In the genomic region with DNA sequence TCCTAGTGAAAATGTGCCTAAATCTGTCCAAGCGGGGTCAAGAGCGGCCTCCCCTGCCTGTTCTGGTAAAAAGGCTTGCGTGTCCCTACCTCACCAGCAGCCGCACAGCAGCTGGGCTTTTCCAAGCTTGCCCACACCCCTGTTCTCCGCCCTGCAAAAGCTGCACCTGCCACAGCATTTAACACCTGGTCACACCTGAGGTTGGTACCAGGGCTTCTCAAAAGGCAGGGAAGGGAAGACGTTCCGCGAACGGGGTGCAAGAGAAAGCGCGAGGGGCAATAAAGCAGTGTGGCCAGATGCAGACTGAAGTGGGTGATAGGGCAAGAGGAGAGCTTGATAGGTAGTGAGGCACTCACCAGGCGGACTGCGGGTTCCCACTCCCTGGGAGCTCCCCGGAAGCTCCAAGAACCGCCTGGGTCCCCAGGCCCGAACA, we compare ENCODE assay signal across 8 cellular contexts. TPM values are rescaled to one million over a fixed set of nuclear protein-coding genes. Genes with fewer than 3 reads are reported as not detected.
DNase-seq lines count a peak whose midpoint lies in the region; ATAC-seq, FAIRE-seq and TF ChIP-seq lines count a peak whose summit lies in the region.

No MANE protein-coding gene starts in this region.

- TF ChIP-seq POLR2A in A549 (IDR thresholded peaks at IDR 0.05; ENCODE audit: low read length), result no peak

- peak overlapping the region; percentile 48 for H3K9ac ChIP-seq in neural progenitor cell

- H3K4me3 ChIP-seq in A549 (peak overlapping the region; percentile 91), GM12875 (ENCODE audit: low read depth, low read length) (peak overlapping the region; percentile 70), fibroblast of villous mesenchyme (ENCODE audit: low read depth, low read length) (peak overlapping the region; percentile 89), neural progenitor cell (peak overlapping the region; percentile 90)

- 14% methylated on average over 16 of the region's 16 CpGs for WGBS in A549 (ENCODE audit: missing lambda C conversion rate)

- TF ChIP-seq CTCF in A549 (IDR thresholded peaks at IDR 0.05) (no peak), GM12875 (IDR thresholded peaks at IDR 0.05; ENCODE audit: borderline replicate concordance, insufficient read depth, low read depth, low read length) (no peak), activated B cell treated with CpG ODN at 0.5 μM for 24 hours (IDR thresholded peaks at IDR 0.05) (no peak), fibroblast of villous mesenchyme (IDR thresholded peaks at IDR 0.05; ENCODE audit: insufficient read depth, low read depth, low read length) (no peak), neural progenitor cell (IDR thresholded peaks at IDR 0.05) (no peak)

- H2AFZ ChIP-seq in neural progenitor cell (replicated peaks), result peak overlapping the region; percentile 99

- no peak for TF ChIP-seq RAD21 in A549 (conservative IDR thresholded peaks at IDR 0.05 in 1 of 2, IDR thresholded peaks at IDR 0.05 in 1 of 2)

- no peaks in the 10 kb centered on the region for H3K9me3 ChIP-seq in A549
- H3K9me3 ChIP-seq in neural progenitor cell (ENCODE audit: low read depth), result no peaks in the 10 kb centered on the region

- CTCF ChIA-PET in A549 (lab: Yijun Ruan, JAX) (interaction anchor here (0.9 to 3.7 kb wide), 7 partner anchors 12 to 263 kb away, joined by 3 to 21 read pairs (median 4); partner anchors contain the start of gene SLC9A4), activated B cell treated with CpG ODN at 0.5 μM for 24 hours (lab: Charles Lee) (interaction anchor here (0.9 to 2.9 kb wide), 3 partner anchors 17 to 22 kb away, joined by 3 to 18 read pairs (median 3); no protein-coding TSS in a partner anchor)

- H3K9me3 Mint-ChIP-seq in activated B cell treated with CpG ODN at 0.5 μM for 24 hours (no peaks in the 10 kb centered on the region), neural progenitor cell (no peaks in the 10 kb centered on the region)

- H3K36me3 Mint-ChIP-seq in activated B cell treated with CpG ODN at 0.5 μM for 24 hours (ENCODE audit: low read depth) (peaks cover 10% of the 10 kb centered on the region), neural progenitor cell (peaks cover 6% of the 10 kb centered on the region)

- ATAC-seq in A549 (peak; percentile 87 to 90), HG02678 (IDR thresholded peaks at IDR 0.05; ENCODE audit: unreplicated experiment) (peak; percentile 53), activated B cell treated with CpG ODN at 0.5 μM for 24 hours (ENCODE audit: low read depth) (peak; percentile 51)

- POLR2A ChIA-PET in A549 (lab: Yijun Ruan, JAX), result no interaction called here
- POLR2A ChIA-PET in activated B cell treated with CpG ODN at 0.5 μM for 24 hours (lab: Charles Lee), result interaction anchor here (0.7 to 1.5 kb wide), 3 partner anchors 17 to 227 kb away, joined by 3 to 5 read pairs (median 4); no protein-coding TSS in a partner anchor

- H3K79me2 ChIP-seq in neural progenitor cell (ENCODE audit: low read depth), result peaks cover 46% of the 10 kb centered on the region

- no peaks in the 10 kb centered on the region for H3K27me3 ChIP-seq in neural progenitor cell

- H3K27ac Mint-ChIP-seq in activated B cell treated with CpG ODN at 0.5 μM for 24 hours, result peak overlapping the region; percentile 85
- peak overlapping the region; percentile 46 for H3K27ac Mint-ChIP-seq in neural progenitor cell

- H3K36me3 ChIP-seq in neural progenitor cell, result no peaks in the 10 kb centered on the region

- TF ChIP-seq EP300 in A549 (IDR thresholded peaks at IDR 0.05), result no peak

- H4K20me1 ChIP-seq in neural progenitor cell (ENCODE audit: low read depth), result peaks cover 30% of the 10 kb centered on the region

- H3K27me3 Mint-ChIP-seq in activated B cell treated with CpG ODN at 0.5 μM for 24 hours, result no peaks in the 10 kb centered on the region
- no peaks in the 10 kb centered on the region for H3K27me3 Mint-ChIP-seq in neural progenitor cell (ENCODE audit: insufficient read depth, low read depth)

- peaks cover 12% of the 10 kb centered on the region; the same call in 2 of the 3 replicates for H3K4me1 ChIP-seq in A549
- H3K4me1 ChIP-seq in neural progenitor cell, result peaks cover 14% of the 10 kb centered on the region

- no peaks in the 10 kb centered on the region for H3F3A ChIP-seq in neural progenitor cell (ENCODE audit: low read depth)

- peak overlapping the region; percentile 97 for H3K4me3 Mint-ChIP-seq in activated B cell treated with CpG ODN at 0.5 μM for 24 hours
- H3K4me3 Mint-ChIP-seq in neural progenitor cell, result peak overlapping the region; percentile 98

- H3K4me2 ChIP-seq in A549, result peak overlapping the region; percentile 87
- H3K4me2 ChIP-seq in neural progenitor cell, result peak overlapping the region; percentile 97

- DNase-seq in A549 (ENCODE audit: low read depth in 1 of 2, low spot score in 1 of 2), result peak; percentile 22 to 38
- DNase-seq in NCI-H1092 (lab: John Stamatoyannopoulos, UW), result peak; percentile 3
- no peak for DNase-seq in activated B cell treated with CpG ODN at 0.5 μM for 24 hours
- peak; percentile 32 for DNase-seq in fibroblast of villous mesenchyme (ENCODE audit: low read depth)
- peak; percentile 34 for DNase-seq in neural progenitor cell (ENCODE audit: low spot score)
- no peak for DNase-seq in GM19240 (ENCODE audit: insufficient read length, low spot score)

- H3K27ac ChIP-seq in A549, result peak overlapping the region; percentile 90 to 93
- no peak overlapping the region for H3K27ac ChIP-seq in neural progenitor cell

- intact Hi-C loops in activated B cell treated with CpG ODN at 0.5 μM for 24 hours (cut with micrococcal nuclease), result no loop called here

- no peak for FAIRE-seq in A549 (lab: Jason Lieb, UNC)

- H3K4me1 Mint-ChIP-seq in activated B cell treated with CpG ODN at 0.5 μM for 24 hours, result peaks cover 35% of the 10 kb centered on the region
- peaks cover 23% of the 10 kb centered on the region for H3K4me1 Mint-ChIP-seq in neural progenitor cell

TF ChIP-seq in A549, 52 proteins besides CTCF, POLR2A, EP300 and RAD21:
- TF ChIP-seq GATA3 (IDR thresholded peaks at IDR 0.05; ENCODE audit: borderline replicate concordance) (no peak), JUNB (IDR thresholded peaks at IDR 0.05) (no peak), HOXA7 (CRISPR knock-in tag; IDR thresholded peaks at IDR 0.05) (no peak)

RNA-seq across cellular contexts. Expression of gene TMEM182, which starts 25.6 kb away (rescaled TPM):
- 13.1 and 13.8 TPM in 2 replicates for polyA plus RNA-seq in A549 (2011; rRNA removed)
- 2.9 and 3.2 TPM in 2 replicates for polyA plus RNA-seq in A549 (2012; cell fraction: cytosol; rRNA removed)
- polyA plus RNA-seq in A549 (2012; cell fraction: nucleus; rRNA removed), result 0.78 and 1.4 TPM in 2 replicates
- 5.3 to 5.7 TPM (median 5.4 TPM) in 3 replicates for polyA plus RNA-seq in A549 (2017; fragmentation: RNase III; extraction: RNeasy Plus Mini Kit Qiagen cat#74134 plus additional on column Dnase treatment)
- 6.2 and 10.5 TPM in 2 replicates for polyA minus RNA-seq in A549 (2011; rRNA and poly(A)+ RNA removed)
- total RNA-seq in activated B cell treated with CpG ODN at 0.5 μM for 24 hours, result 3.1 and 3.9 TPM in 2 replicates
- total RNA-seq in fibroblast of villous mesenchyme, result 0.97 and 1.3 TPM in 2 replicates
- 4.2 and 4.6 TPM in 2 replicates for total RNA-seq in neural progenitor cell (ENCODE audit: low replicate concordance)

Comparison
In these comparisons a context has a peak if more than half of its experiments do, and no peak if none do; other contexts are left out.
1. DNase-seq: peak in A549 (2 of 2), NCI-H1092 (single experiment), fibroblast of villous mesenchyme (single experiment) and neural progenitor cell (single experiment); none in activated B cell treated with CpG ODN at 0.5 μM for 24 hours (single experiment) and GM19240 (single experiment).
2. Peak in every context shown above with its lines, with median percentiles within 50 percentile points of each other: ATAC-seq and H3K4me3 ChIP-seq.